ENCODE assay signal across 30 cellular contexts in genomic region chr6:159919011-159919511, GRCh38. TPM values are rescaled to one million over a fixed set of nuclear protein-coding genes. Genes with fewer than 3 reads are reported as not detected.
DNase-seq lines count a peak whose midpoint lies in the region; ATAC-seq, FAIRE-seq and TF ChIP-seq lines count a peak whose summit lies in the region.
"Had no signal": no experiment of that assay in that cellular context is flagged by ENCODE, and none has a peak within 500 bp of the region (broad histone marks: within the 10 kb centered on the region; RNA-seq: fewer than 3 reads in every experiment).

No MANE protein-coding gene starts in this region.

- peaks cover 2% of the 10 kb centered on the region for H3K4me1 ChIP-seq in astrocyte (ENCODE audit: insufficient read depth, low read length)
- no peaks in the 10 kb centered on the region for H3K4me1 ChIP-seq in CD4-positive, alpha-beta memory T cell (ENCODE audit: insufficient read depth, low read length)
- H3K4me1 ChIP-seq: breast epithelium had no signal

- ATAC-seq in activated CD4-positive, alpha-beta T cell treated with anti-CD3 and anti-CD28 coated beads for 36 hours: peak; percentile 47
- ATAC-seq: activated CD8-positive, alpha-beta T cell treated with anti-CD3 and anti-CD28 coated beads for 36 hours; natural killer cell treated with Interleukin-12 subunit alpha and Interleukin-12 subunit beta and Interleukin-15 and Interleukin-18, amount 100 ng/mL, for 72 hours; Right ventricle myocardium inferior had no signal

- H3K79me2 ChIP-seq in astrocyte (ENCODE audit: insufficient read depth, low read length): no peaks in the 10 kb centered on the region

- POLR2A ChIA-PET in activated CD4-positive, alpha-beta T cell treated with anti-CD3 and anti-CD28 coated beads for 36 hours (lab: Charles Lee): interaction anchor here (0.6 kb wide), 1 partner anchor 222 kb away, joined by 3 read pairs; no protein-coding TSS in a partner anchor
- POLR2A ChIA-PET in CD4-positive, alpha-beta memory T cell (lab: Charles Lee; ENCODE audit: partially characterized antibody): no interaction called here

- no peak overlapping the region for H2AFZ ChIP-seq in astrocyte (ENCODE audit: low read depth, low read length)

- H3K27me3 ChIP-seq in astrocyte (ENCODE audit: insufficient read depth, low read length): peaks cover 3% of the 10 kb centered on the region
- no peaks in the 10 kb centered on the region for H3K27me3 ChIP-seq in CD4-positive, alpha-beta memory T cell (ENCODE audit: insufficient read depth, low read length)
- H3K27me3 ChIP-seq: breast epithelium had no signal

- intact Hi-C loops in activated CD4-positive, alpha-beta T cell treated with anti-CD3 and anti-CD28 coated beads for 36 hours (cut with DNase I, micrococcal nuclease): no loop called here
- intact Hi-C loops in CD4-positive, alpha-beta memory T cell (cut with micrococcal nuclease): no loop called here

- H3K4me3 ChIP-seq in astrocyte (ENCODE audit: insufficient read depth, low read depth, low read length): no peak overlapping the region
- no peak overlapping the region for H3K4me3 ChIP-seq in CD4-positive, alpha-beta memory T cell (ENCODE audit: low read length in 2 of 2)
- H3K4me3 ChIP-seq: breast epithelium, esophagus squamous epithelium, thoracic aorta had no signal

- H3K27ac ChIP-seq in astrocyte (ENCODE audit: low read depth, low read length) (peak overlapping the region; percentile 39), temporal lobe (ENCODE audit: low read depth, low read length) (peak overlapping the region; percentile 23)
- H3K27ac ChIP-seq in CD4-positive, alpha-beta memory T cell (ENCODE audit: low read depth, low read length): no peak overlapping the region
- H3K27ac ChIP-seq: breast epithelium, C4-2B, esophagus squamous epithelium, HL-60, thoracic aorta, WERI-Rb-1 had no signal

- H3K27ac Mint-ChIP-seq in activated CD4-positive, alpha-beta T cell treated with anti-CD3 and anti-CD28 coated beads for 36 hours: no peak overlapping the region
- H3K27ac Mint-ChIP-seq in astrocyte (ENCODE audit: unreplicated experiment): no peak overlapping the region
- H3K27ac Mint-ChIP-seq in CD4-positive, alpha-beta memory T cell: no peak overlapping the region
- H3K27ac Mint-ChIP-seq: activated CD8-positive, alpha-beta T cell treated with anti-CD3 and anti-CD28 coated beads for 36 hours; activated naive CD4-positive, alpha-beta T cell treated with anti-CD3 and anti-CD28 coated beads, Interleukin-2, amount 50 U/mL, for 72 hours; activated T-cell treated with anti-CD3 and anti-CD28 coated beads, Interleukin-2, amount 50 U/mL, for 72 hours; memory B cell; natural killer cell treated with Interleukin-12 subunit alpha and Interleukin-12 subunit beta and Interleukin-15 and Interleukin-18, amount 100 ng/mL, for 72 hours had no signal

- peaks cover 7% of the 10 kb centered on the region for H3K27me3 Mint-ChIP-seq in activated CD4-positive, alpha-beta T cell treated with anti-CD3 and anti-CD28 coated beads for 36 hours
- peaks cover 6% of the 10 kb centered on the region for H3K27me3 Mint-ChIP-seq in astrocyte (ENCODE audit: low read depth, unreplicated experiment)
- peaks cover 5 to 11% of the 10 kb centered on the region in 2 donors for H3K27me3 Mint-ChIP-seq in CD4-positive, alpha-beta memory T cell

- FAIRE-seq in astrocyte (lab: Jason Lieb, UNC): peak; percentile 59

- no peaks in the 10 kb centered on the region for H3K36me3 Mint-ChIP-seq in activated CD4-positive, alpha-beta T cell treated with anti-CD3 and anti-CD28 coated beads for 36 hours (ENCODE audit: low read depth)
- no peaks in the 10 kb centered on the region for H3K36me3 Mint-ChIP-seq in astrocyte (ENCODE audit: low read depth, unreplicated experiment)
- H3K36me3 Mint-ChIP-seq in CD4-positive, alpha-beta memory T cell: peaks cover 3% of the 10 kb centered on the region in 2 donors

- peaks cover 4% of the 10 kb centered on the region for H3K4me1 Mint-ChIP-seq in activated CD4-positive, alpha-beta T cell treated with anti-CD3 and anti-CD28 coated beads for 36 hours
- peaks cover 5% of the 10 kb centered on the region for H3K4me1 Mint-ChIP-seq in astrocyte (ENCODE audit: low read depth, unreplicated experiment)
- peaks cover 0 to 6% (median 1%) of the 10 kb centered on the region in 4 donors for H3K4me1 Mint-ChIP-seq in CD4-positive, alpha-beta memory T cell

- CTCF ChIA-PET in activated CD4-positive, alpha-beta T cell treated with anti-CD3 and anti-CD28 coated beads for 36 hours (lab: Charles Lee): no interaction called here
- CTCF ChIA-PET in CD4-positive, alpha-beta memory T cell (lab: Charles Lee; ENCODE audit: partially characterized antibody): interaction anchor here (1.2 kb wide), 1 partner anchor 10 kb away, joined by 3 read pairs; no protein-coding TSS in a partner anchor

- peak overlapping the region; percentile 38 for H3K4me2 ChIP-seq in astrocyte (ENCODE audit: low read length)

- peaks cover under 1% of the 10 kb centered on the region for H3K9me3 Mint-ChIP-seq in activated CD4-positive, alpha-beta T cell treated with anti-CD3 and anti-CD28 coated beads for 36 hours (ENCODE audit: low read depth)
- H3K9me3 Mint-ChIP-seq in astrocyte (ENCODE audit: unreplicated experiment): peaks cover 4% of the 10 kb centered on the region
- H3K9me3 Mint-ChIP-seq in CD4-positive, alpha-beta memory T cell: peaks cover 3 to 19% (median 6%) of the 10 kb centered on the region in 8 donors
- H3K9me3 Mint-ChIP-seq: activated CD8-positive, alpha-beta T cell treated with anti-CD3 and anti-CD28 coated beads for 36 hours; natural killer cell treated with Interleukin-12 subunit alpha and Interleukin-12 subunit beta and Interleukin-15 and Interleukin-18, amount 100 ng/mL, for 72 hours had no signal

- H3K36me3 ChIP-seq in astrocyte (ENCODE audit: insufficient read depth, low read length): no peaks in the 10 kb centered on the region
- no peaks in the 10 kb centered on the region for H3K36me3 ChIP-seq in CD4-positive, alpha-beta memory T cell (ENCODE audit: insufficient read depth, low read length)
- H3K36me3 ChIP-seq: breast epithelium, esophagus squamous epithelium, thoracic aorta, WERI-Rb-1 had no signal

- H3K9ac ChIP-seq in astrocyte (ENCODE audit: low read length): no peak overlapping the region

- H3K9me3 ChIP-seq in astrocyte (ENCODE audit: insufficient read depth, low read depth, low read length): no peaks in the 10 kb centered on the region
- H3K9me3 ChIP-seq in CD4-positive, alpha-beta memory T cell (ENCODE audit: control insufficient read depth in 1 of 2, low read length in 2 of 2): no peaks in the 10 kb centered on the region
- H3K9me3 ChIP-seq: breast epithelium, esophagus squamous epithelium, thoracic aorta had no signal

- no peak for DNase-seq in activated CD4-positive, alpha-beta T cell treated with anti-CD3 and anti-CD28 coated beads for 36 hours
- no peak for DNase-seq in activated CD4-positive, alpha-beta T cell treated with anti-CD3 and anti-CD28 coated beads for 1 hour
- DNase-seq in astrocyte (ENCODE audit: low read depth): peak; percentile 27
- DNase-seq in inferior parietal cortex (ENCODE audit: extremely low spot score): peak; percentile 48
- DNase-seq in stimulated activated CD4-positive, alpha-beta T cell treated with anti-CD3 and anti-CD28 coated beads, Interleukin-15, amount 100 ng/mL, for 24 hours: no peak
- no peak for DNase-seq in pons (ENCODE audit: low spot score)
- no peak for DNase-seq in CD4-positive, alpha-beta memory T cell
- DNase-seq: activated CD8-positive, alpha-beta T cell treated with anti-CD3 and anti-CD28 coated beads for 36 hours; activated T-cell treated with anti-CD3 and anti-CD28 coated beads, Interleukin-2, amount 50 U/mL, for 72 hours; DMS53; effector CD8-positive, alpha-beta T cell; esophagus squamous epithelium; GOT3; NCI-H1048; NCI-H2081; NCI-H446 treated with DMSO at 0.1 percent for 48 hours; T-helper 1 cell; WERI-Rb-1 had no signal

- no peaks in the 10 kb centered on the region for H4K20me1 ChIP-seq in astrocyte (ENCODE audit: insufficient read depth, low read length)

- no peak for TF ChIP-seq CTCF in astrocyte (IDR thresholded peaks at IDR 0.05; ENCODE audit: insufficient read depth, low read depth, low read length)

- H3K4me3 Mint-ChIP-seq in activated CD4-positive, alpha-beta T cell treated with anti-CD3 and anti-CD28 coated beads for 36 hours: no peak overlapping the region
- H3K4me3 Mint-ChIP-seq in astrocyte (ENCODE audit: unreplicated experiment): no peak overlapping the region
- no peak overlapping the region for H3K4me3 Mint-ChIP-seq in CD4-positive, alpha-beta memory T cell
- H3K4me3 Mint-ChIP-seq: activated CD8-positive, alpha-beta T cell treated with anti-CD3 and anti-CD28 coated beads for 36 hours; activated T-cell treated with anti-CD3 and anti-CD28 coated beads, Interleukin-2, amount 50 U/mL, for 72 hours; memory B cell; natural killer cell treated with Interleukin-12 subunit alpha and Interleukin-12 subunit beta and Interleukin-15 and Interleukin-18, amount 100 ng/mL, for 72 hours had no signal

RNA-seq across cellular contexts. Expression of gene MAS1, which starts 28.3 kb away (rescaled TPM):
- total RNA-seq in activated CD4-positive, alpha-beta T cell treated with anti-CD3 and anti-CD28 coated beads for 36 hours: not detected
- not detected in 2 replicates for total RNA-seq in astrocyte
- total RNA-seq in temporal lobe: 0.25 TPM
- not detected for total RNA-seq in CD4-positive, alpha-beta memory T cell
- not detected for polyA plus RNA-seq in CD4-positive, alpha-beta memory T cell
- total RNA-seq: A172; activated CD8-positive, alpha-beta T cell treated with anti-CD3 and anti-CD28 coated beads for 36 hours; activated T-cell treated with anti-CD3 and anti-CD28 coated beads, Interleukin-2, amount 50 U/mL, for 72 hours; breast epithelium; esophagus squamous epithelium; kidney epithelial cell; pulmonary artery endothelial cell; Right ventricle myocardium inferior had no signal

RNA-seq across cellular contexts. Expression of gene IGF2R, which starts 49.8 kb away (rescaled TPM):
- total RNA-seq in activated CD4-positive, alpha-beta T cell treated with anti-CD3 and anti-CD28 coated beads for 36 hours: 10 to 100 TPM; 55.6 to 65.6 TPM
- total RNA-seq in astrocyte: 172 and 173 TPM in 2 replicates
- 27.0 TPM for total RNA-seq in temporal lobe
- 10 to 100 TPM; 77.5 to 79.2 TPM for total RNA-seq in CD4-positive, alpha-beta memory T cell
- polyA plus RNA-seq in CD4-positive, alpha-beta memory T cell: 10 to 100 TPM in 1 of 2 donors, 1 to 10 TPM in 1; 4.5 to 18.7 TPM

Comparison
In these comparisons a context has a peak if more than half of its experiments do, and no peak if none do; other contexts are left out.
1. DNase-seq: peak in astrocyte (single experiment) and inferior parietal cortex (single experiment); none in activated CD4-positive, alpha-beta T cell treated with anti-CD3 and anti-CD28 coated beads for 36 hours (single experiment), activated CD4-positive, alpha-beta T cell treated with anti-CD3 and anti-CD28 coated beads for 1 hour (single experiment), stimulated activated CD4-positive, alpha-beta T cell treated with anti-CD3 and anti-CD28 coated beads, Interleukin-15, amount 100 ng/mL, for 24 hours (single experiment), pons (single experiment) and CD4-positive, alpha-beta memory T cell (0 of 5).